Comparison of ENCODE assay signal across 10 cellular contexts in the genomic region with DNA sequence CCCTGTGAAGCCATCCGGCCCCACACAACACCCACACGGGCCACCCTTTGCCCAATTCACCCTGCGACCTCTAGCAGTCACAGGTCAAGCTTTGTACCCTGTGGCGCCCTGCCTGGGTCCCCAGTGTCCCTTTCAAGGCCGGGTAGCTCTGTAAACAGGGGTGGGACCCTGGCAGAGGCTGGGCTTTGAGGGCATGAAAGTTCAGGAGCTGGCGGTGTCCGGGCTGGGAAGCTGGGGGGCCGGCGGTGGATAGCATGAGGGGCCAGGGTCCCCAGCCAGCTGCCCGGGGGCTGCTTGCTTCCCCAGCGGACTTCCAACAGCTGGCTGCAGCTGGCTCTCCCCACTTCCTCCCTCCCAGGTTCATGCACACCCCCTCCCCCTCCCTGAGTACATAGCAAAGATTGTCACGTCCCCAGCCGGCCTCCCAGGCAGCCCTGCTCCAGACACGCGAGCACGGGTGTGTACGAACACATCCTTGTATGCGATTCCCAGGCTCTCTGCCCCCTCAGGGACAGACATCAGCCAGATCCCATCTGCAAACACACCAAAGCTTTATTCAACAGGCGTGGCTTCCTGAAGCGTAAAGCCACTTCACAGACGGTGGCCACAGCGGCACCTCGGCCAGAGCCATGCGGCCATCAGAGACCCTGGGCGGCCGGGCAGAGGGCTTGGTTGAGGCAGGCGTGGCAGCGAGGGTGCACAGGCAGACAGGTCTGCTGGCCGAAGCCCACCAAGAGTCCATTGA. TPM values are rescaled to one million over a fixed set of nuclear protein-coding genes. Genes with fewer than 3 reads are reported as not detected.
DNase-seq lines count a peak whose midpoint lies in the region; ATAC-seq, FAIRE-seq and TF ChIP-seq lines count a peak whose summit lies in the region.
"Had no signal": no experiment of that assay in that cellular context is flagged by ENCODE, and none has a peak within 500 bp of the region (broad histone marks: within the 10 kb centered on the region; RNA-seq: fewer than 3 reads in every experiment).

No MANE protein-coding gene starts in this region.

- FAIRE-seq in A549 (lab: Jason Lieb, UNC) = peak; percentile 28
- FAIRE-seq: keratinocyte had no signal

- no peak overlapping the region for H3K4me3 Mint-ChIP-seq in mesothelial cell of epicardium

- WGBS in A549 (ENCODE audit: missing lambda C conversion rate) = 22% methylated on average over 12 of the region's 29 CpGs

- H3K4me3 ChIP-seq in A549 (no peak overlapping the region), dorsolateral prefrontal cortex (peak overlapping the region in 1 of 59 donors; percentile 22)

- H3K4me2 ChIP-seq in A549 = peak overlapping the region; percentile 73

- POLR2A ChIA-PET in A549 (lab: Yijun Ruan, JAX) = interaction anchor here (1.6 kb wide), 1 partner anchor 116 kb away, joined by 7 read pairs; the partner anchor contains the start of gene TRAF7

- ATAC-seq in A549 (peak; percentile 41 to 63; a peak in 5 of 6 replicates), GM21737 (IDR thresholded peaks at IDR 0.05; ENCODE audit: unreplicated experiment) (no peak), GM19467 (IDR thresholded peaks at IDR 0.05; ENCODE audit: unreplicated experiment) (no peak)

- H3K27ac ChIP-seq in A549 (peak overlapping the region; percentile 90), dorsolateral prefrontal cortex (peak overlapping the region in 41 of 59 donors; percentile 5 to 83 (median 56))

- CTCF ChIA-PET in A549 (lab: Yijun Ruan, JAX) = interaction anchor here (1.1 to 4.0 kb wide), 8 partner anchors 8 to 113 kb away, joined by 3 to 25 read pairs (median 4); partner anchors contain the start of genes NTHL1 and TSC2

- no peaks in the 10 kb centered on the region for H3K27me3 ChIP-seq in dorsolateral prefrontal cortex

- TF ChIP-seq RAD21 in A549 (conservative IDR thresholded peaks at IDR 0.05 in 1 of 2, IDR thresholded peaks at IDR 0.05 in 1 of 2) = no peak

- intact Hi-C loops in dorsolateral prefrontal cortex (cut with DNase I) = no loop called here

- peaks cover 96% of the 10 kb centered on the region for H3K4me1 ChIP-seq in A549

- no peak for TF ChIP-seq POLR2A in A549 (IDR thresholded peaks at IDR 0.05; ENCODE audit: low read length)

- H3K36me3 Mint-ChIP-seq in mesothelial cell of epicardium = no peaks in the 10 kb centered on the region

- H3K9me3 Mint-ChIP-seq in mesothelial cell of epicardium = no peaks in the 10 kb centered on the region

- no peaks in the 10 kb centered on the region for H3K27me3 Mint-ChIP-seq in mesothelial cell of epicardium (ENCODE audit: low read depth)

- TF ChIP-seq CTCF in A549 (IDR thresholded peaks at IDR 0.05) (no peak), dorsolateral prefrontal cortex (IDR thresholded peaks at IDR 0.05 in 54 of 56, conservative IDR thresholded peaks at IDR 0.05 in 2 of 56; ENCODE audit: low read depth in 1 of 56, partially characterized antibody in 56 of 56) (no peak), mesothelial cell of epicardium (IDR thresholded peaks at IDR 0.05; ENCODE audit: unreplicated experiment) (no peak)

- peak overlapping the region; percentile 90 for H3K27ac Mint-ChIP-seq in mesothelial cell of epicardium

- no peaks in the 10 kb centered on the region for H3K9me3 ChIP-seq in A549

- TF ChIP-seq EP300 in A549 (IDR thresholded peaks at IDR 0.05) = peak in 1 of 2 experiments; percentile 54; a peak in 1 of 5 replicates

- DNase-seq in A549 (ENCODE audit: low read depth in 1 of 2, low spot score in 1 of 2) = peak; percentile 70 to 96
- DNase-seq in HuH-7.5 (ENCODE audit: low spot score) = peak; percentile 85
- DNase-seq in dorsolateral prefrontal cortex = no peak
- no peak for DNase-seq in mesothelial cell of epicardium (ENCODE audit: low spot score in 2 of 2, unreplicated experiment in 2 of 2)
- no peak for DNase-seq in NCI-H146 (lab: John Stamatoyannopoulos, UW)
- no peak for DNase-seq in midbrain (lab: John Stamatoyannopoulos, UW)
- DNase-seq: NCI-H2081 treated with DMSO at 0.1 percent for 48 hours had no signal

- H3K4me1 Mint-ChIP-seq in mesothelial cell of epicardium = peaks cover 38% of the 10 kb centered on the region

TF ChIP-seq in A549, 52 proteins besides CTCF, POLR2A, EP300 and RAD21 (continues in another document):
- TF ChIP-seq, protein P1, sequence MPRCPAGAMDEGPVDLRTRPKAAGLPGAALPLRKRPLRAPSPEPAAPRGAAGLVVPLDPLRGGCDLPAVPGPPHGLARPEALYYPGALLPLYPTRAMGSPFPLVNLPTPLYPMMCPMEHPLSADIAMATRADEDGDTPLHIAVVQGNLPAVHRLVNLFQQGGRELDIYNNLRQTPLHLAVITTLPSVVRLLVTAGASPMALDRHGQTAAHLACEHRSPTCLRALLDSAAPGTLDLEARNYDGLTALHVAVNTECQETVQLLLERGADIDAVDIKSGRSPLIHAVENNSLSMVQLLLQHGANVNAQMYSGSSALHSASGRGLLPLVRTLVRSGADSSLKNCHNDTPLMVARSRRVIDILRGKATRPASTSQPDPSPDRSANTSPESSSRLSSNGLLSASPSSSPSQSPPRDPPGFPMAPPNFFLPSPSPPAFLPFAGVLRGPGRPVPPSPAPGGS (IDR thresholded peaks at IDR 0.05) = no peak
- TF ChIP-seq RNF2 (IDR thresholded peaks at IDR 0.05; ENCODE audit: borderline replicate concordance, low read depth) (no peak), TFCP2L1 (CRISPR knock-in tag; IDR thresholded peaks at IDR 0.05) (no peak), NPAS2 (CRISPR knock-in tag; IDR thresholded peaks at IDR 0.05; ENCODE audit: borderline replicate concordance) (no peak), HOXA7 (CRISPR knock-in tag; IDR thresholded peaks at IDR 0.05) (peak; percentile 23; the same call in 1 of the 2 replicates), MAZ (IDR thresholded peaks at IDR 0.05; ENCODE audit: borderline replicate concordance, low read depth, low read length) (no peak), CBX2 (IDR thresholded peaks at IDR 0.05; ENCODE audit: borderline replicate concordance, low read depth) (no peak), KDM1A (IDR thresholded peaks at IDR 0.05; ENCODE audit: low read depth) (no peak), FOSB (CRISPR knock-in tag; IDR thresholded peaks at IDR 0.05) (no peak), SREBF2 (IDR thresholded peaks at IDR 0.05) (no peak)
- TF ChIP-seq, protein P2, sequence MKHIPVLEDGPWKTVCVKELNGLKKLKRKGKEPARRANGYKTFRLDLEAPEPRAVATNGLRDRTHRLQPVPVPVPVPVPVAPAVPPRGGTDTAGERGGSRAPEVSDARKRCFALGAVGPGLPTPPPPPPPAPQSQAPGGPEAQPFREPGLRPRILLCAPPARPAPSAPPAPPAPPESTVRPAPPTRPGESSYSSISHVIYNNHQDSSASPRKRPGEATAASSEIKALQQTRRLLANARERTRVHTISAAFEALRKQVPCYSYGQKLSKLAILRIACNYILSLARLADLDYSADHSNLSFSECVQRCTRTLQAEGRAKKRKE (CRISPR knock-in tag; IDR thresholded peaks at IDR 0.05; ENCODE audit: low read depth) = peak; percentile 26; the same call in 1 of the 2 replicates

RNA-seq across cellular contexts. Expression of gene NTHL1, which starts 8.2 kb away (rescaled TPM):
- polyA plus RNA-seq in A549 (2011; rRNA removed) (28.8 and 34.8 TPM in 2 replicates), A549 (2017; fragmentation: RNase III; extraction: RNeasy Plus Mini Kit Qiagen cat#74134 plus additional on column Dnase treatment) (41.4 to 42.3 TPM (median 42.1 TPM) in 3 replicates)
- 132 and 135 TPM in 2 replicates for polyA plus RNA-seq in A549 (2012; cell fraction: cytosol; rRNA removed)
- 134 and 191 TPM in 2 replicates for polyA plus RNA-seq in A549 (2012; cell fraction: nucleus; rRNA removed)
- 8.9 and 13.9 TPM in 2 replicates for polyA minus RNA-seq in A549 (2011; rRNA and poly(A)+ RNA removed)
- total RNA-seq in dorsolateral prefrontal cortex (10 to 100 TPM; 12.2 to 41.4 (median 26.0) TPM), mesothelial cell of epicardium (27.6 to 31.1 TPM (median 29.7 TPM) in 3 replicates)

RNA-seq across cellular contexts. Expression of gene TSC2, which starts 8.3 kb away (rescaled TPM):
- polyA plus RNA-seq in A549 (2011; rRNA removed) (32.6 and 41.7 TPM in 2 replicates), A549 (2017; fragmentation: RNase III; extraction: RNeasy Plus Mini Kit Qiagen cat#74134 plus additional on column Dnase treatment) (42.0 to 47.3 TPM (median 45.1 TPM) in 3 replicates)
- 74.0 and 77.7 TPM in 2 replicates for polyA plus RNA-seq in A549 (2012; cell fraction: cytosol; rRNA removed)
- polyA plus RNA-seq in A549 (2012; cell fraction: nucleus; rRNA removed) = 311 and 430 TPM in 2 replicates
- 80.5 and 91.2 TPM in 2 replicates for polyA minus RNA-seq in A549 (2011; rRNA and poly(A)+ RNA removed)
- total RNA-seq in dorsolateral prefrontal cortex (100 to 1,000 TPM; 129 to 311 (median 193) TPM), mesothelial cell of epicardium (242 to 250 TPM (median 243 TPM) in 3 replicates)

RNA-seq across cellular contexts. Expression of gene NHERF2, which starts 12.8 kb away (rescaled TPM):
- 33.1 and 35.0 TPM in 2 replicates for polyA plus RNA-seq in A549 (2011; rRNA removed)
- polyA plus RNA-seq in A549 (2012; cell fraction: cytosol; rRNA removed) = 72.4 and 90.6 TPM in 2 replicates
- 67.1 and 86.4 TPM in 2 replicates for polyA plus RNA-seq in A549 (2012; cell fraction: nucleus; rRNA removed)
- 27.3 to 32.3 TPM (median 31.0 TPM) in 3 replicates for polyA plus RNA-seq in A549 (2017; fragmentation: RNase III; extraction: RNeasy Plus Mini Kit Qiagen cat#74134 plus additional on column Dnase treatment)
- polyA minus RNA-seq in A549 (2011; rRNA and poly(A)+ RNA removed) = 9.9 and 14.4 TPM in 2 replicates
- 100 to 1,000 TPM in 28 of 120 experiments, 10 to 100 TPM in 92; 46.4 to 200 (median 84.6) TPM for total RNA-seq in dorsolateral prefrontal cortex
- 48.1 to 55.1 TPM (median 51.3 TPM) in 3 replicates for total RNA-seq in mesothelial cell of epicardium

RNA-seq across cellular contexts. Expression of gene NPW, which starts 19.9 kb away (rescaled TPM):
- polyA plus RNA-seq in A549 (2011; rRNA removed) = 0.13 and 0.26 TPM in 2 replicates
- 0.83 and 1.2 TPM in 2 replicates for polyA plus RNA-seq in A549 (2012; cell fraction: cytosol; rRNA removed)
- polyA plus RNA-seq in A549 (2012; cell fraction: nucleus; rRNA removed) = 7.5 and 11.1 TPM in 2 replicates
- polyA plus RNA-seq in A549 (2017; fragmentation: RNase III; extraction: RNeasy Plus Mini Kit Qiagen cat#74134 plus additional on column Dnase treatment) = 1.0 to 1.6 TPM (median 1.2 TPM) in 3 replicates
- polyA minus RNA-seq in A549 (2011; rRNA and poly(A)+ RNA removed) = not detected in 2 replicates
- 1 to 10 TPM in 45 of 120 experiments, under 1 TPM in 23, not detected in 52; 0.43 to 4.3 (median 1.1) TPM for total RNA-seq in dorsolateral prefrontal cortex
- total RNA-seq in mesothelial cell of epicardium = 14.0 to 16.1 TPM (median 15.4 TPM) in 3 replicates
- polyA plus RNA-seq: keratinocyte had no signal

RNA-seq across cellular contexts. Expression of gene ZNF598, which starts 29.8 kb away (rescaled TPM):
- polyA plus RNA-seq in A549 (2011; rRNA removed) (15.3 and 17.7 TPM in 2 replicates), A549 (2017; fragmentation: RNase III; extraction: RNeasy Plus Mini Kit Qiagen cat#74134 plus additional on column Dnase treatment) (32.7 to 35.0 TPM (median 33.8 TPM) in 3 replicates)
- 52.2 and 62.7 TPM in 2 replicates for polyA plus RNA-seq in A549 (2012; cell fraction: cytosol; rRNA removed)
- polyA plus RNA-seq in A549 (2012; cell fraction: nucleus; rRNA removed) = 120 and 183 TPM in 2 replicates
- 12.7 and 17.2 TPM in 2 replicates for polyA minus RNA-seq in A549 (2011; rRNA and poly(A)+ RNA removed)
- total RNA-seq in dorsolateral prefrontal cortex (10 to 100 TPM; 16.4 to 45.4 (median 29.2) TPM), mesothelial cell of epicardium (50.6 to 52.7 TPM (median 52.7 TPM) in 3 replicates)

Comparison
In these comparisons a context has a peak if more than half of its experiments do, and no peak if none do; other contexts are left out.
1. ATAC-seq: peak in A549 (2 of 2); none in GM21737 (single experiment) and GM19467 (single experiment).
2. DNase-seq: peak in A549 (2 of 2) and HuH-7.5 (single experiment); none in dorsolateral prefrontal cortex (0 of 10), mesothelial cell of epicardium (0 of 2), NCI-H146 (single experiment) and midbrain (single experiment).